In the genomic region with DNA sequence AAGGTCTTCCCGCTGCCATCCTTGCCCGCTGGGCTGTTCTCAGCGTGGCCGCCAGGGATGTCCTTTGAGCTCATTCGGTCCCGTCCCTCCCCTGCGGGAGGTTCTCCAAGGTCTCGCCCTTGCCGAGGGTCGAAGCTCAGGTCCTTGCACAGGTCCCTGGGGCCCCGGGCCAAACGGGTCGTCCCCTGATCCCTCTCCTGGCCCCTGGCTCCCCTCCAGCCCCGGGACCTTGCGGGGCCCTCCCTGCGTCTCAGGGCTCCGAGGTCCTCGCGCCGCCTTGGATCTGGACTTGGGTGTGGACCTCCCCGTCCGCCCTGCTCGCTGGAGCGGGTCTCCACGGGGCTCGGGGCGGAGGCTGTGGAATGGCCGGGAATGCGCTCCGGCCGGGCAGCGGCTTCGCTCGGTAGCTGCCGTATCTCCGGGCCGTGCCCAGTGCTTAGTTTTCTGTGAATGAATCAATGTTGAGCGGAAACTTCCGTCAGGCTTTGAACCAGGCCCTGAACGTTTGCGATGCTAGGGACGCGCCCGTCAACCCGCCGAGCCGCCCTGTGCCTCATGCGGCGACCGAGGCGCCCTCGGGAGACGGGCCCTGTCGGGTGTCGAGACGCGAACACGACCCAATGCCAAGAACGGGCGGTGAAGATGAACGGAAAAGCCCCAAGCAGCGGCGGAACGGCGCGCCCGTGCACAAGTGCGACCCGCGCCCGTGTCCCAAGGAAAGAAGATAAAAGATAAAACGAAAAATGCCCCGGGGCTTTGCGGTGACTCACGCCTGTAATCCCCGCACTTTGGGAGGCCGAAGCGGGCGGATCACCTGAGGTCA, we compare ENCODE assay signal across 7 cellular contexts. TPM values are rescaled to one million over a fixed set of nuclear protein-coding genes. Genes with fewer than 3 reads are reported as not detected.
DNase-seq lines count a peak whose midpoint lies in the region; ATAC-seq lines count a peak whose summit lies in the region.

No MANE protein-coding gene starts in this region.

- ATAC-seq in GM18517 (IDR thresholded peaks at IDR 0.05; ENCODE audit: unreplicated experiment) = no peak

- no peak overlapping the region for H3K27ac ChIP-seq in GM23248

- H4K20me1 ChIP-seq in GM23248 (ENCODE audit: insufficient read depth) = no peaks in the 10 kb centered on the region

- H3K36me3 ChIP-seq in GM23248 (ENCODE audit: low read depth) = no peaks in the 10 kb centered on the region

- no peak overlapping the region for H3K4me2 ChIP-seq in GM23248 (ENCODE audit: unreplicated experiment)

- in situ Hi-C loops in GM23248 (cut with MboI) = loop anchor here (10.0 kb wide), 1 partner anchor 261 kb away; no protein-coding TSS in a partner anchor

- peaks cover 7% of the 10 kb centered on the region; the same call in 1 of the 2 replicates for H3K79me2 ChIP-seq in GM23248 (ENCODE audit: insufficient read depth)

- no peaks in the 10 kb centered on the region for H3K27me3 ChIP-seq in GM23248 (replicated peaks; ENCODE audit: insufficient read depth)

- peaks cover 14% of the 10 kb centered on the region for H3K4me1 ChIP-seq in GM23248 (ENCODE audit: insufficient read depth)

- H2AFZ ChIP-seq in GM23248 = no peak overlapping the region; the same call in 1 of the 2 replicates

- H3K9me3 ChIP-seq in GM23248 (ENCODE audit: low read depth) = no peaks in the 10 kb centered on the region

- H3F3A ChIP-seq in GM23248 (ENCODE audit: insufficient read depth) = peaks cover 13% of the 10 kb centered on the region

- WGBS in GM23248 (ENCODE audit: low coverage in 1 of 2, low lambda C conversion rate in 2 of 2, missing lambda C conversion rate in 2 of 2), 2 experiments = 1 to 2% methylated on average over 59 to 78 of the region's 79 CpGs

- no peak overlapping the region for H3K9ac ChIP-seq in GM23248

- H3K9me2 ChIP-seq in GM23248 (ENCODE audit: insufficient read depth) = no peaks in the 10 kb centered on the region

- DNase-seq in GM23248 (peak; percentile 77), T-helper 22 cell (ENCODE audit: low read depth) (peak; percentile 61), astrocyte of the hippocampus (ENCODE audit: low read depth, low spot score) (peak; percentile 74), iPS-NIHi11 (ENCODE audit: low spot score) (peak; percentile 57), midbrain (lab: John Stamatoyannopoulos, UW) (no peak)
- DNase-seq in stimulated activated CD4-positive, alpha-beta T cell treated with anti-CD3 and anti-CD28 coated beads, Interleukin-12 subunit alpha, Interleukin-12 subunit beta, amount 100 ng/mL, for 48 hours (ENCODE audit: low read depth in 2 of 3, low spot score in 1 of 3) = peak; percentile 44 to 56 (median 53)

- H3K4me3 ChIP-seq in GM23248 = no peak overlapping the region

RNA-seq across cellular contexts. Expression of a gene that starts 0.8 kb away (rescaled TPM):
- not detected in 2 replicates for total RNA-seq in GM23248 (2014; rRNA removed; shearing (Covaris generic))
- not detected in 2 replicates for polyA plus RNA-seq in GM23248 (2016; fragmentation: Nextera tagmentation; extraction: Ambion mirVana)

RNA-seq across cellular contexts. Expression of a gene that starts 27.7 kb away (rescaled TPM):
- total RNA-seq in GM23248 (2014; rRNA removed; shearing (Covaris generic)) = 25.9 and 29.2 TPM in 2 replicates
- polyA plus RNA-seq in GM23248 (2016; fragmentation: Nextera tagmentation; extraction: Ambion mirVana) = 21.0 and 21.8 TPM in 2 replicates
